8 cellular contexts compared by ENCODE assay signal in genomic region chr7:44847509-44847919, GRCh38. TPM values are rescaled to one million over a fixed set of nuclear protein-coding genes. Genes with fewer than 3 reads are reported as not detected.
A peak's percentile ranks its signal among the peaks of the same experiment; 100 is the strongest.
DNase-seq lines count a peak whose midpoint lies in the region; ATAC-seq, FAIRE-seq and TF ChIP-seq lines count a peak whose summit lies in the region.

No MANE protein-coding gene starts in this region.

- intact Hi-C loops in mammary epithelial cell (cut with micrococcal nuclease), result loop anchor here (1.0 to 10.0 kb wide), 4 partner anchors 99 to 353 kb away; partner anchors contain the start of genes NUDCD3, OGDH and ZMIZ2

- WGBS in mammary epithelial cell (ENCODE audit: low coverage, missing lambda C conversion rate), result 3% methylated on average over 19 of the region's 36 CpGs

- no peaks in the 10 kb centered on the region for H3K27me3 Mint-ChIP-seq in WTC11 (ENCODE audit: low read depth)

- peaks cover 5% of the 10 kb centered on the region for H3K4me1 ChIP-seq in mammary epithelial cell (ENCODE audit: insufficient read depth, low read length)

- ATAC-seq in HG03025 (IDR thresholded peaks at IDR 0.05; ENCODE audit: low FRiP score, unreplicated experiment) (peak; percentile 73), WTC11 (peak; percentile 69)

- H3K9ac ChIP-seq in mammary epithelial cell (ENCODE audit: insufficient read depth, low read length), result peak overlapping the region; percentile 97

- H3K27me3 ChIP-seq in mammary epithelial cell (ENCODE audit: insufficient read depth, low read length), result no peaks in the 10 kb centered on the region

- H3K79me2 ChIP-seq in mammary epithelial cell (ENCODE audit: insufficient read depth, low read length), result peaks cover 50% of the 10 kb centered on the region

- POLR2A ChIA-PET in WTC11 (lab: Charles Lee), result interaction anchor here (0.6 to 2.4 kb wide), 16 partner anchors 10 to 265 kb away, joined by 3 to 10 read pairs (median 4); partner anchors contain the start of genes OGDH, PPIA, PURB and TMED4

- in situ Hi-C loops in mammary epithelial cell (cut with MboI; ENCODE audit: low sequenced_read_pairs in 2 of 2), result loop anchor here (10.0 to 25.0 kb wide), 2 partner anchors 260 to 263 kb away; partner anchors contain the start of gene TMED4 (in 2 of the 2)

- TF ChIP-seq CTCF in 22Rv1 (IDR thresholded peaks at IDR 0.05), result peak; percentile 98
- peak; percentile 72 for TF ChIP-seq CTCF in WTC11 (IDR thresholded peaks at IDR 0.05)
- TF ChIP-seq CTCF in mammary epithelial cell (conservative IDR thresholded peaks at IDR 0.05 in 1 of 2, IDR thresholded peaks at IDR 0.05 in 1 of 2; ENCODE audit: extremely low read depth in 1 of 2, insufficient read depth in 1 of 2, low read depth in 1 of 2, low read length in 2 of 2), result peak; percentile 47 to 96

- CTCF ChIA-PET in WTC11 (lab: Charles Lee), result interaction anchor here (0.6 to 2.0 kb wide), 19 partner anchors 10 to 288 kb away, joined by 3 to 18 read pairs (median 4); partner anchors contain the start of genes PPIA, PURB, TMED4 and ZMIZ2
- CTCF ChIA-PET in mammary epithelial cell (lab: Charles Lee; ENCODE audit: low non-redundant PET), result interaction anchor here (0.6 to 0.7 kb wide), 2 partner anchors 34 to 35 kb away, joined by 3 to 7 read pairs; no protein-coding TSS in a partner anchor

- H4K20me1 ChIP-seq in mammary epithelial cell (ENCODE audit: insufficient read depth, low read length), result no peaks in the 10 kb centered on the region

- peaks cover 13% of the 10 kb centered on the region for H3K4me1 Mint-ChIP-seq in WTC11

- FAIRE-seq in GM18507 (lab: Jason Lieb, UNC), result no peak

- peak overlapping the region; percentile 55 to 96 (median 94) for H3K4me3 ChIP-seq in mammary epithelial cell (replicated peaks in 1 of 3; ENCODE audit: insufficient read depth in 1 of 3, low read depth in 2 of 3, low read length in 3 of 3)

- no peaks in the 10 kb centered on the region for H3K9me3 ChIP-seq in mammary epithelial cell (replicated peaks; ENCODE audit: insufficient read depth, low read length)

- H3K4me3 Mint-ChIP-seq in WTC11, result peak overlapping the region; percentile 99

- peak overlapping the region; percentile 99 for H3K27ac Mint-ChIP-seq in WTC11

- DNase-seq in GM18507 (ENCODE audit: extremely low spot score, insufficient read length, low read depth) (peak; percentile 68), NCI-H2107 treated with DMSO at 0.1 percent for 48 hours (lab: John Stamatoyannopoulos, UW; ENCODE audit: unreplicated experiment) (peak; percentile 71), WTC11 (ENCODE audit: low spot score) (peak; percentile 87), mammary epithelial cell (peak; percentile 83), inferior parietal cortex (ENCODE audit: extremely low spot score) (peak; percentile 80), smooth muscle cell of the brain vasculature (ENCODE audit: low read depth, low spot score) (peak; percentile 62)

- no peaks in the 10 kb centered on the region for H3K36me3 ChIP-seq in mammary epithelial cell (ENCODE audit: insufficient read depth, low read length)

- BruUV-seq in mammary epithelial cell (replicated peaks; lab: Mats Ljungman, UMichigan), result no TSS peak

- H3K4me2 ChIP-seq in mammary epithelial cell (ENCODE audit: insufficient read depth, low read depth, low read length), result peak overlapping the region; percentile 98

- H2AFZ ChIP-seq in mammary epithelial cell (ENCODE audit: low read depth, low read length), result peak overlapping the region; percentile 90

- peak overlapping the region; percentile 99 for H3K27ac ChIP-seq in 22Rv1
- peak overlapping the region; percentile 84 for H3K27ac ChIP-seq in mammary epithelial cell (ENCODE audit: insufficient read depth, low read depth, low read length)

- no peaks in the 10 kb centered on the region for H3K9me3 Mint-ChIP-seq in WTC11

- dilution Hi-C loops in mammary epithelial cell (cut with HindIII; ENCODE audit: low sequenced_read_pairs), result no loop called here

- H3K36me3 Mint-ChIP-seq in WTC11, result peaks cover 3% of the 10 kb centered on the region

TF ChIP-seq in WTC11, 78 proteins besides CTCF, POLR2A, EP300 and RAD21:
- peak; percentile 75; the same call in 1 of the 2 replicates for TF ChIP-seq HMGXB4 (CRISPR knock-in tag; IDR thresholded peaks at IDR 0.05)
- TF ChIP-seq ZBTB21 (CRISPR knock-in tag; IDR thresholded peaks at IDR 0.05; ENCODE audit: borderline replicate concordance), result no peak
- TF ChIP-seq ZNF416 (CRISPR knock-in tag; IDR thresholded peaks at IDR 0.05), result peak; percentile 83; the same call in 1 of the 2 replicates
TF ChIP-seq in WTC11: peak in this region for 2.

RNA-seq across cellular contexts. Expression of gene H2AZ2, which starts 0.4 kb away (rescaled TPM):
- 178 to 229 TPM (median 227 TPM) in 3 replicates for total RNA-seq in WTC11 (2021)
- 100 to 1,000 TPM in 1 of 2 donors, 10 to 100 TPM in 1; 48.3 to 116 TPM for total RNA-seq in mammary epithelial cell
- polyA plus RNA-seq in mammary epithelial cell, result 142 TPM
- polyA minus RNA-seq in mammary epithelial cell, result 91.6 TPM

RNA-seq across cellular contexts. Expression of gene PURB, which starts 37.8 kb away (rescaled TPM):
- total RNA-seq in WTC11 (2021) (22.0 to 22.5 TPM (median 22.1 TPM) in 3 replicates), mammary epithelial cell (10 to 100 TPM; 30.2 to 32.8 TPM)
- 4.1 TPM for polyA plus RNA-seq in mammary epithelial cell
- 14.2 TPM for polyA minus RNA-seq in mammary epithelial cell

RNA-seq across cellular contexts. Expression of gene PPIA, which starts 51.0 kb away (rescaled TPM):
- total RNA-seq in WTC11 (2021) (2,465 to 2,581 TPM (median 2,516 TPM) in 3 replicates), mammary epithelial cell (1,000 to 10,000 TPM; 1,812 to 2,252 TPM)
- polyA plus RNA-seq in mammary epithelial cell, result 7,269 TPM
- 2,221 TPM for polyA minus RNA-seq in mammary epithelial cell

Comparison
In these comparisons a context has a peak if more than half of its experiments do, and no peak if none do; other contexts are left out.
1. Peak in every context shown above with its lines: DNase-seq, ATAC-seq, H3K4me3 ChIP-seq and H3K27ac ChIP-seq.